ENCODE assay signal across 33 cellular contexts in the genomic region with DNA sequence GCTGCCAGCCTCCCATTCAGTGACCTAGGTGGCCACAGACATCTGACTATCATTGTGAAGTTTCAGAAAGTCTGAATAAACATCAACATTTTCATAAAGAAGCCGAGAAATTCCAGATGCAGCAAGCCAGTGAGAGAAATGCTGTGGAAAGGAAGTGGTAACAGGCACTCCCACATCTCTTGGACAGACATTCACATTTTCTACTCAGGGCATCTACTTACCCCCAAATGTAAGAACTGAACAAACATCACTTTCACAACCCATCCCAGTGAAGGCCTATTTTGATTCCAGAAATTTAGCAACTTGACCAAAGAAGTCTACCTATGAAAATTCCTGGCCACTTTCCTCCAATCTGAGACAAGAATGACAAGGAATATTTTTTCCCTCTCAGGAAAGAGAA.
DNase-seq lines count a peak whose midpoint lies in the region; ATAC-seq lines count a peak whose summit lies in the region.
"Had no signal": no experiment of that assay in that cellular context is flagged by ENCODE, and none has a peak within 500 bp of the region (broad histone marks: within the 10 kb centered on the region; RNA-seq: fewer than 3 reads in every experiment).

No MANE protein-coding gene starts in this region.

- peaks cover 0 to 2% (median 0%) of the 10 kb centered on the region in 5 donors for H3K9me3 Mint-ChIP-seq in CD8-positive, alpha-beta memory T cell
- H3K9me3 Mint-ChIP-seq: activated naive CD8-positive, alpha-beta T cell treated with anti-CD3 and anti-CD28 coated beads for 36 hours; IgD-negative memory B cell; neural progenitor cell had no signal

- H3K4me1 Mint-ChIP-seq in CD8-positive, alpha-beta memory T cell: no peaks in the 10 kb centered on the region
- H3K4me1 Mint-ChIP-seq: activated naive CD8-positive, alpha-beta T cell treated with anti-CD3 and anti-CD28 coated beads for 36 hours; IgD-negative memory B cell; neural progenitor cell had no signal

- peak overlapping the region; percentile 38 for H3K9ac ChIP-seq in skeletal muscle satellite cell (ENCODE audit: low read depth, low read length)
- H3K9ac ChIP-seq: BLaER1, neural progenitor cell had no signal

- no peak for ATAC-seq in HG03439 (IDR thresholded peaks at IDR 0.05; ENCODE audit: unreplicated experiment)
- ATAC-seq: body of pancreas, foreskin keratinocyte, right lobe of liver had no signal

- H3K4me1 ChIP-seq in skeletal muscle satellite cell (ENCODE audit: control insufficient read depth, insufficient read depth, low read length): peaks cover 31% of the 10 kb centered on the region
- H3K4me1 ChIP-seq in CD8-positive, alpha-beta memory T cell (ENCODE audit: insufficient read depth, low read length): no peaks in the 10 kb centered on the region
- H3K4me1 ChIP-seq: BLaER1, body of pancreas, neural progenitor cell, right lobe of liver had no signal

- POLR2A ChIA-PET in CD8-positive, alpha-beta memory T cell (lab: Charles Lee): no interaction called here

- peaks cover 0 to 2% of the 10 kb centered on the region in 2 donors for H3K27me3 Mint-ChIP-seq in CD8-positive, alpha-beta memory T cell
- H3K27me3 Mint-ChIP-seq: activated naive CD8-positive, alpha-beta T cell treated with anti-CD3 and anti-CD28 coated beads for 36 hours; IgD-negative memory B cell had no signal

- H3K4me2 ChIP-seq in skeletal muscle satellite cell (ENCODE audit: low read length): no peak overlapping the region
- H3K4me2 ChIP-seq: BLaER1, neural progenitor cell had no signal

- H3K27ac Mint-ChIP-seq in CD8-positive, alpha-beta memory T cell: no peak overlapping the region
- H3K27ac Mint-ChIP-seq: activated naive CD8-positive, alpha-beta T cell treated with anti-CD3 and anti-CD28 coated beads for 36 hours; IgD-negative memory B cell; neural progenitor cell had no signal

- H3K36me3 Mint-ChIP-seq in CD8-positive, alpha-beta memory T cell: no peaks in the 10 kb centered on the region
- H3K36me3 Mint-ChIP-seq: activated naive CD8-positive, alpha-beta T cell treated with anti-CD3 and anti-CD28 coated beads for 36 hours; IgD-negative memory B cell; neural progenitor cell had no signal

- no peak overlapping the region for H3K27ac ChIP-seq in CD8-positive, alpha-beta memory T cell (ENCODE audit: low read depth, low read length)
- H3K27ac ChIP-seq: BLaER1, body of pancreas, epithelial cell of prostate, foreskin keratinocyte, neural progenitor cell, right lobe of liver, VCaP had no signal

- CTCF ChIA-PET in CD8-positive, alpha-beta memory T cell (lab: Charles Lee): no interaction called here

- no peak overlapping the region for H3K4me3 Mint-ChIP-seq in CD8-positive, alpha-beta memory T cell
- H3K4me3 Mint-ChIP-seq: activated naive CD8-positive, alpha-beta T cell treated with anti-CD3 and anti-CD28 coated beads for 36 hours; IgD-negative memory B cell; neural progenitor cell had no signal

- no peaks in the 10 kb centered on the region for H3K9me3 ChIP-seq in skeletal muscle satellite cell (replicated peaks; ENCODE audit: low read length)
- H3K9me3 ChIP-seq in CD8-positive, alpha-beta memory T cell (ENCODE audit: low read length): no peaks in the 10 kb centered on the region
- H3K9me3 ChIP-seq: BLaER1, body of pancreas, right lobe of liver had no signal

- H3K27me3 ChIP-seq in skeletal muscle satellite cell (ENCODE audit: control insufficient read depth, insufficient read depth, low read length): no peaks in the 10 kb centered on the region
- H3K27me3 ChIP-seq in CD8-positive, alpha-beta memory T cell (ENCODE audit: insufficient read depth, low read length, poor library complexity, severe bottlenecking): no peaks in the 10 kb centered on the region
- H3K27me3 ChIP-seq: BLaER1, body of pancreas, foreskin keratinocyte, neural progenitor cell, right lobe of liver had no signal

- no peak overlapping the region for H3K4me3 ChIP-seq in skeletal muscle satellite cell (ENCODE audit: low read length)
- H3K4me3 ChIP-seq in CD8-positive, alpha-beta memory T cell (ENCODE audit: low read length): no peak overlapping the region
- H3K4me3 ChIP-seq: BLaER1, body of pancreas, neural progenitor cell, right lobe of liver had no signal

- H3K36me3 ChIP-seq in skeletal muscle satellite cell (ENCODE audit: insufficient read depth, low read length): no peaks in the 10 kb centered on the region
- no peaks in the 10 kb centered on the region for H3K36me3 ChIP-seq in CD8-positive, alpha-beta memory T cell (ENCODE audit: insufficient read depth, low read length)
- H3K36me3 ChIP-seq: BLaER1, neural progenitor cell, right lobe of liver had no signal

- peak; percentile 54 for DNase-seq in EH (ENCODE audit: low read depth)
- DNase-seq in amniotic epithelial cell (ENCODE audit: low read depth): peak; percentile 76
- peak; percentile 25 for DNase-seq in fibroblast of peridontal ligament (ENCODE audit: extremely low read depth)
- no peak for DNase-seq in NCI-H1417 treated with DMSO at 0.1 percent for 48 hours (lab: John Stamatoyannopoulos, UW)
- DNase-seq in NCI-H1436 (lab: John Stamatoyannopoulos, UW): no peak
- DNase-seq in CD8-positive, alpha-beta memory T cell: no peak
- DNase-seq: activated CD4-positive, alpha-beta T cell treated with anti-CD3 and anti-CD28 coated beads for 48 hours; activated CD8-positive, alpha-beta memory T cell treated with anti-CD3 and anti-CD28 coated beads for 24 hours; activated effector memory CD4-positive, alpha-beta T cell treated with Interleukin-2 at 50 U/mL for 16 hours; activated naive CD8-positive, alpha-beta T cell treated with anti-CD3 and anti-CD28 coated beads for 36 hours; body of pancreas; COR-L47; effector CD8-positive, alpha-beta T cell; foreskin keratinocyte; GF-D8; GOT3; left cardiac atrium; NCI-H1048; NCI-H2029; NCI-H526; NK-92 treated with Interleukin-12 subunit alpha and Interleukin-12 subunit beta, amount 100 ng/mL, for 24 hours; posterior cingulate gyrus; right lobe of liver; SHP77 treated with DMSO at 0.1 percent for 48 hours; stimulated activated naive CD4-positive, alpha-beta T cell; T-helper 9 cell had no signal

Comparison
In these comparisons a context has a peak if more than half of its experiments do, and no peak if none do; other contexts are left out.
1. DNase-seq: peak in EH (single experiment), amniotic epithelial cell (single experiment) and fibroblast of peridontal ligament (single experiment); none in NCI-H1417 treated with DMSO at 0.1 percent for 48 hours (single experiment), NCI-H1436 (single experiment) and CD8-positive, alpha-beta memory T cell (0 of 5).